20 cellular contexts compared by ENCODE assay signal in the genomic region with DNA sequence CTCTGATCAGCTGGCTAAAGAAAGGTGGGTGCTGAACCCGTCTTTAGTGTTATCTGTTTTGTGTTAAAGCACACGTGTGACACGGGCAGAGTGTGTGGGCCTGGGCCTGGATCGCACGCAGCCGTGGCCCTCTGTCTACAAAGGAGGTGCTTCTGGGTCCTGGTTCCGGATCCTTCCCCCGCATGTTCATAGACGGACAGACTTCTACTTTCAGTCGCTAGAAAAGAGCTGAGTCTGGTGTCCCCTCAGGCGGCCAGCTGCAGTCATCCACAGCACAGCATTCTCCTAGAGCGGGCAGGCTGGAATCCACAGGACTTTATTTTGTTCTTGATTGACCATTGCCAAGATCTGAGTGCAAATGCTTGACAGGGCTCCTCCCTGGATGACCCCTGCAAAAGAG.
DNase-seq lines count a peak whose midpoint lies in the region; ATAC-seq and TF ChIP-seq lines count a peak whose summit lies in the region.
"Had no signal": no experiment of that assay in that cellular context is flagged by ENCODE, and none has a peak within 500 bp of the region (broad histone marks: within the 10 kb centered on the region; RNA-seq: fewer than 3 reads in every experiment).

No MANE protein-coding gene starts in this region.

- no peak overlapping the region for H3K9ac ChIP-seq in MM.1S (ENCODE audit: low read length)
- H3K9ac ChIP-seq: BLaER1 treated with 17β-estradiol and CSF1 and Interleukin-3, amounts not matched to agents 10 nM and 100 nM had no signal

- no peak for TF ChIP-seq POLR2A in sigmoid colon (IDR thresholded peaks at IDR 0.05)

- no peaks in the 10 kb centered on the region for H3K79me2 ChIP-seq in MM.1S (ENCODE audit: low read length)

- intact Hi-C loops in natural killer cell (cut with micrococcal nuclease) (no loop called here), sigmoid colon (cut with DNase I) (no loop called here)

- no peaks in the 10 kb centered on the region for H3K9me2 ChIP-seq in MM.1S (replicated peaks; ENCODE audit: insufficient read depth, low read length)

- H4K20me1 ChIP-seq in MM.1S (ENCODE audit: insufficient read depth, low read length), result no peaks in the 10 kb centered on the region

- no peak overlapping the region for H3K4me3 Mint-ChIP-seq in natural killer cell treated with Interleukin-12 subunit alpha and Interleukin-12 subunit beta and Interleukin-15 and Interleukin-18, amount 100 ng/mL, for 72 hours
- H3K4me3 Mint-ChIP-seq in natural killer cell (no peak overlapping the region), chondrocyte (ENCODE audit: unreplicated experiment) (no peak overlapping the region)
- H3K4me3 Mint-ChIP-seq: B cell; CD4-positive, alpha-beta T cell; CD8-positive, alpha-beta T cell had no signal

- H3K27me3 ChIP-seq in sigmoid colon (no peaks in the 10 kb centered on the region), MM.1S (replicated peaks; ENCODE audit: insufficient read depth, low read length) (no peaks in the 10 kb centered on the region)
- H3K27me3 ChIP-seq: BLaER1 treated with 17β-estradiol and CSF1 and Interleukin-3, amounts not matched to agents 10 nM and 100 nM had no signal

- WGBS in sigmoid colon, 2 donors, result 93% methylated on average over 12 of the region's 12 CpGs

- no peaks in the 10 kb centered on the region for H3F3A ChIP-seq in MM.1S (ENCODE audit: insufficient read depth, low read length)

- no peak for ATAC-seq in natural killer cell treated with Interleukin-12 subunit alpha and Interleukin-12 subunit beta and Interleukin-15 and Interleukin-18, amount 100 ng/mL, for 72 hours
- ATAC-seq in natural killer cell, result no peak
- ATAC-seq: A549; CD8-positive, alpha-beta T cell had no signal

- no peak overlapping the region for H3K4me2 ChIP-seq in MM.1S (ENCODE audit: low read depth, low read length)
- H3K4me2 ChIP-seq: A549; BLaER1 treated with 17β-estradiol and CSF1 and Interleukin-3, amounts not matched to agents 10 nM and 100 nM had no signal

- H2AFZ ChIP-seq in MM.1S (ENCODE audit: low read length), result no peak overlapping the region

- no peaks in the 10 kb centered on the region for H3K9me3 ChIP-seq in sigmoid colon
- H3K9me3 ChIP-seq in MM.1S (replicated peaks; ENCODE audit: insufficient read depth, low read length), result no peaks in the 10 kb centered on the region
- H3K9me3 ChIP-seq: A549; BLaER1 treated with 17β-estradiol and CSF1 and Interleukin-3, amounts not matched to agents 10 nM and 100 nM; Caco-2 had no signal

- H3K27me3 Mint-ChIP-seq in natural killer cell treated with Interleukin-12 subunit alpha and Interleukin-12 subunit beta and Interleukin-15 and Interleukin-18, amount 100 ng/mL, for 72 hours, result no peaks in the 10 kb centered on the region
- H3K27me3 Mint-ChIP-seq in natural killer cell (ENCODE audit: low read depth in 2 of 2), result no peaks in the 10 kb centered on the region
- no peaks in the 10 kb centered on the region for H3K27me3 Mint-ChIP-seq in chondrocyte (ENCODE audit: low read depth)
- H3K27me3 Mint-ChIP-seq: B cell; CD4-positive, alpha-beta T cell had no signal

- H3K4me1 ChIP-seq in sigmoid colon, result no peaks in the 10 kb centered on the region
- H3K4me1 ChIP-seq in MM.1S (ENCODE audit: low read length), result no peaks in the 10 kb centered on the region
- H3K4me1 ChIP-seq: A549; BLaER1 treated with 17β-estradiol and CSF1 and Interleukin-3, amounts not matched to agents 10 nM and 100 nM; Caco-2 had no signal

- H3K27ac ChIP-seq in sigmoid colon, result no peak overlapping the region
- no peak overlapping the region for H3K27ac ChIP-seq in MM.1S (ENCODE audit: low read length)
- H3K27ac ChIP-seq: 22Rv1; A549; BLaER1 treated with 17β-estradiol and CSF1 and Interleukin-3, amounts not matched to agents 10 nM and 100 nM; C4-2B had no signal

- H3K4me1 Mint-ChIP-seq in natural killer cell treated with Interleukin-12 subunit alpha and Interleukin-12 subunit beta and Interleukin-15 and Interleukin-18, amount 100 ng/mL, for 72 hours (ENCODE audit: low read depth in 2 of 2), result peaks cover 0 to 10% of the 10 kb centered on the region in 2 donors
- H3K4me1 Mint-ChIP-seq in natural killer cell (peaks cover 1 to 4% of the 10 kb centered on the region in 2 donors), chondrocyte (ENCODE audit: low read depth) (peaks cover 12% of the 10 kb centered on the region)
- H3K4me1 Mint-ChIP-seq: B cell had no signal

- DNase-seq in activated effector memory CD4-positive, alpha-beta T cell treated with anti-CD3 and anti-CD28 coated beads, Interleukin-2, amount 50 U/mL, for 16 hours, result peak; percentile 51
- no peak for DNase-seq in activated effector memory CD4-positive, alpha-beta T cell treated with Interleukin-2 at 50 U/mL for 16 hours
- DNase-seq in natural killer cell treated with Interleukin-12 subunit alpha and Interleukin-12 subunit beta and Interleukin-15 and Interleukin-18, amount 100 ng/mL, for 72 hours (ENCODE audit: low spot score), result peak; percentile 40
- DNase-seq in natural killer cell (no peak), chondrocyte (ENCODE audit: low spot score) (peak; percentile 59), sigmoid colon (peak; percentile 51), MM.1S (no peak), RPMI8226 (no peak)
- DNase-seq: AML-193; Calu3; CD8-positive, alpha-beta T cell; DMS79 treated with DMSO at 0.1 percent for 48 hours; GF-D8 had no signal

- H3K9me3 Mint-ChIP-seq in natural killer cell treated with Interleukin-12 subunit alpha and Interleukin-12 subunit beta and Interleukin-15 and Interleukin-18, amount 100 ng/mL, for 72 hours, result no peaks in the 10 kb centered on the region
- H3K9me3 Mint-ChIP-seq in natural killer cell, result no peaks in the 10 kb centered on the region
- no peaks in the 10 kb centered on the region for H3K9me3 Mint-ChIP-seq in chondrocyte (ENCODE audit: low read depth)
- H3K9me3 Mint-ChIP-seq: CD4-positive, alpha-beta T cell; CD8-positive, alpha-beta T cell had no signal

- H3K36me3 Mint-ChIP-seq in natural killer cell treated with Interleukin-12 subunit alpha and Interleukin-12 subunit beta and Interleukin-15 and Interleukin-18, amount 100 ng/mL, for 72 hours, result peaks cover 7% of the 10 kb centered on the region
- H3K36me3 Mint-ChIP-seq in natural killer cell, result peaks cover 9% of the 10 kb centered on the region
- H3K36me3 Mint-ChIP-seq in chondrocyte (ENCODE audit: low read depth), result peaks cover 39% of the 10 kb centered on the region
- H3K36me3 Mint-ChIP-seq: CD8-positive, alpha-beta T cell had no signal

- H3K4me3 ChIP-seq in sigmoid colon (no peak overlapping the region), MM.1S (ENCODE audit: low read length) (no peak overlapping the region)
- H3K4me3 ChIP-seq: A549; BLaER1 treated with 17β-estradiol and CSF1 and Interleukin-3, amounts not matched to agents 10 nM and 100 nM had no signal

- no peak for TF ChIP-seq EP300 in sigmoid colon (IDR thresholded peaks at IDR 0.05)

- TF ChIP-seq CTCF in natural killer cell (IDR thresholded peaks at IDR 0.05), result no peak
- no peak for TF ChIP-seq CTCF in chondrocyte (IDR thresholded peaks at IDR 0.05)
- no peak for TF ChIP-seq CTCF in sigmoid colon (IDR thresholded peaks at IDR 0.05)
- TF ChIP-seq CTCF in MM.1S (IDR thresholded peaks at IDR 0.05; ENCODE audit: low read length), result no peak

- H3K36me3 ChIP-seq in sigmoid colon (peaks cover 48 to 96% (median 59%) of the 10 kb centered on the region in 4 donors), MM.1S (replicated peaks; ENCODE audit: insufficient read depth, low read length) (no peaks in the 10 kb centered on the region)

- H3K27ac Mint-ChIP-seq in natural killer cell treated with Interleukin-12 subunit alpha and Interleukin-12 subunit beta and Interleukin-15 and Interleukin-18, amount 100 ng/mL, for 72 hours, result no peak overlapping the region
- H3K27ac Mint-ChIP-seq in natural killer cell (no peak overlapping the region), chondrocyte (ENCODE audit: unreplicated experiment) (no peak overlapping the region)
- H3K27ac Mint-ChIP-seq: B cell; CD4-positive, alpha-beta T cell; CD8-positive, alpha-beta T cell had no signal

Comparison
In these comparisons a context has a peak if more than half of its experiments do, and no peak if none do; other contexts are left out.
1. DNase-seq: peak in activated effector memory CD4-positive, alpha-beta T cell treated with anti-CD3 and anti-CD28 coated beads, Interleukin-2, amount 50 U/mL, for 16 hours (single experiment), natural killer cell treated with Interleukin-12 subunit alpha and Interleukin-12 subunit beta and Interleukin-15 and Interleukin-18, amount 100 ng/mL, for 72 hours (single experiment), chondrocyte (single experiment) and sigmoid colon (single experiment); none in activated effector memory CD4-positive, alpha-beta T cell treated with Interleukin-2 at 50 U/mL for 16 hours (single experiment), natural killer cell (single experiment), MM.1S (single experiment) and RPMI8226 (single experiment).